1 cellular context compared by ENCODE assay signal in the genomic region with DNA sequence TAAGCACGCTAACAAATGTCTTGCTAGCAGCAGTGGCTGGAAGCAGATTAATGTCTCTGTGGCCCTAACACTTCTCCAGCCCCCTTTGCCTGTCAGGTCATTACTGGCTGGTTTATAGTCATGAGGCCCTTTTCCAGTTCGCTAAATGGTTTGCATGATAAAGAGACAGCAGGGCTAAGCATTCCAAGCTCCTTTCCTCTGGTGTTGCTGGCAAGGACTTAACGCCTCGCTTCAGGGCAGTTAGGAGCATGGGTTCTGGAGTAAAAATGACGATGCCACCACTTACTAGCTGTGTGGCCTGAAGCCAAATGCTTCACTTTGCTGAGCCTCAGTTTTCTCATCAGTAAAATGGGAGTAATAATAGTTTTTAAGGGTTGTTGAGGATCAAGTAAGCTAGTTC.
TF ChIP-seq lines count a peak whose summit lies in the region.

No MANE protein-coding gene starts in this region.

TF ChIP-seq in H1, 55 proteins besides CTCF, POLR2A, EP300 and RAD21 (continued from another document):
- TF ChIP-seq TEAD4 (IDR thresholded peaks at IDR 0.05; ENCODE audit: low read depth, low read length) (peak; percentile 94), TAF1 (IDR thresholded peaks at IDR 0.05; ENCODE audit: low read depth, low read length) (no peak), CBX8 (IDR thresholded peaks at IDR 0.05; ENCODE audit: borderline replicate concordance, low read depth, low read length) (no peak), JUND (IDR thresholded peaks at IDR 0.05; ENCODE audit: low read length) (peak; percentile 33; the same call in 1 of the 2 replicates), BACH1 (IDR thresholded peaks at IDR 0.05; ENCODE audit: low read length) (no peak), CTBP2 (IDR thresholded peaks at IDR 0.05; ENCODE audit: borderline replicate concordance, insufficient read depth, insufficient read length, low read length) (no peak), HDAC6 (IDR thresholded peaks at IDR 0.05; ENCODE audit: low read depth, low read length) (no peak), POLR2AphosphoS5 (IDR thresholded peaks at IDR 0.05; ENCODE audit: low read depth, low read length) (no peak), MAFK (IDR thresholded peaks at IDR 0.05; ENCODE audit: low read depth, low read length) (no peak), TBP (IDR thresholded peaks at IDR 0.05; ENCODE audit: low read depth, low read length) (0 out of 2 replicates have a peak, but pooled peaks have one; percentile 44), SIX5 (IDR thresholded peaks at IDR 0.05; ENCODE audit: low read depth, low read length) (no peak), MAX (IDR thresholded peaks at IDR 0.05) (peak; percentile 88), CREB1 (IDR thresholded peaks at IDR 0.05) (no peak), PHF8 (conservative IDR thresholded peaks at IDR 0.05; ENCODE audit: low read depth, low read length) (no peak), BRCA1 (IDR thresholded peaks at IDR 0.05; ENCODE audit: low read depth, low read length) (no peak), FOSL1 (IDR thresholded peaks at IDR 0.05; ENCODE audit: insufficient read depth, low read depth, low read length) (no peak), SIN3A (conservative IDR thresholded peaks at IDR 0.05 in 1 of 2, IDR thresholded peaks at IDR 0.05 in 1 of 2; ENCODE audit: low read depth in 1 of 2, low read length in 2 of 2) (0 out of 4 replicates have a peak, but pooled peaks of 1 of the 2 experiments have one; percentile 43), POU5F1 (IDR thresholded peaks at IDR 0.05; ENCODE audit: low read depth, low read length) (peak; percentile 98), RNF2 (IDR thresholded peaks at IDR 0.05; ENCODE audit: borderline replicate concordance, low read depth, low read length, missing control alignments, poor library complexity, severe bottlenecking) (no peak), SP1 (IDR thresholded peaks at IDR 0.05; ENCODE audit: low read depth, low read length) (peak; percentile 74), NANOG (IDR thresholded peaks at IDR 0.05; ENCODE audit: insufficient read depth, low read depth, low read length, poor library complexity, severe bottlenecking) (peak; percentile 59), KDM4A (IDR thresholded peaks at IDR 0.05; ENCODE audit: low read depth, low read length, severe bottlenecking) (no peak), SAP30 (IDR thresholded peaks at IDR 0.05; ENCODE audit: insufficient read depth, insufficient replicate concordance, low read length) (no peak), TCF12 (IDR thresholded peaks at IDR 0.05; ENCODE audit: low read depth, low read length) (peak; percentile 62; the same call in 1 of the 2 replicates), NRF1 (IDR thresholded peaks at IDR 0.05; ENCODE audit: low read depth, low read length) (no peak), USF2 (IDR thresholded peaks at IDR 0.05; ENCODE audit: low read length) (peak; percentile 28; the same call in 1 of the 2 replicates), YY1 (IDR thresholded peaks at IDR 0.05; ENCODE audit: low read depth, low read length) (0 out of 2 replicates have a peak, but pooled peaks have one; percentile 11), HDAC2 (IDR thresholded peaks at IDR 0.05; ENCODE audit: borderline replicate concordance in 1 of 2, low read depth in 2 of 2, low read length in 2 of 2) (peak; percentile 19 to 28; a peak in 1 of 4 replicates)
- TF ChIP-seq, protein P1, sequence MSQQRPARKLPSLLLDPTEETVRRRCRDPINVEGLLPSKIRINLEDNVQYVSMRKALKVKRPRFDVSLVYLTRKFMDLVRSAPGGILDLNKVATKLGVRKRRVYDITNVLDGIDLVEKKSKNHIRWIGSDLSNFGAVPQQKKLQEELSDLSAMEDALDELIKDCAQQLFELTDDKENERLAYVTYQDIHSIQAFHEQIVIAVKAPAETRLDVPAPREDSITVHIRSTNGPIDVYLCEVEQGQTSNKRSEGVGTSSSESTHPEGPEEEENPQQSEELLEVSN (IDR thresholded peaks at IDR 0.05): peak; percentile 88
